In genomic region chr10:62048473-62048872, GRCh38 we compare ENCODE assay signal across 8 cellular contexts.
DNase-seq lines count a peak whose midpoint lies in the region; ATAC-seq, FAIRE-seq and TF ChIP-seq lines count a peak whose summit lies in the region.

No MANE protein-coding gene starts in this region.

- POLR2A ChIA-PET in HEK293 (lab: Yijun Ruan, JAX), result interaction anchor here (0.8 to 2.6 kb wide), 3 partner anchors 11 to 335 kb away, joined by 3 to 11 read pairs (median 4); no protein-coding TSS in a partner anchor

- ATAC-seq in right cardiac atrium, result no peak

- H3K36me3 ChIP-seq in HEK293 (ENCODE audit: control insufficient read depth in 2 of 2, insufficient read depth in 1 of 2, low read length in 2 of 2) (peaks cover 0 to 15% of the 10 kb centered on the region in 2 experiments; a peak in 1 of 3 replicates), small intestine (ENCODE audit: control insufficient read depth in 2 of 2, insufficient read depth in 2 of 2, low read length in 2 of 2) (peaks cover 0 to 5% of the 10 kb centered on the region in 2 donors)

- H3K27me3 Mint-ChIP-seq in activated T-helper 2 cell treated with anti-CD3 and anti-CD28 coated beads, Interferon-gamma antibody, Interleukin-2, Interleukin-4, amounts not matched to agents 10 μg/mL and 5 μg/mL and 100 μg/mL, durations not matched to agents 14 hours and 24 hours and 36 hours (ENCODE audit: low read depth), result no peaks in the 10 kb centered on the region

- H3K4me1 Mint-ChIP-seq in activated T-helper 2 cell treated with anti-CD3 and anti-CD28 coated beads, Interferon-gamma antibody, Interleukin-2, Interleukin-4, amounts not matched to agents 10 μg/mL and 5 μg/mL and 100 μg/mL, durations not matched to agents 14 hours and 24 hours and 36 hours (ENCODE audit: low read depth), result peaks cover 83% of the 10 kb centered on the region

- no peak for DNase-seq in activated T-helper 2 cell treated with anti-CD3 and anti-CD28 coated beads, Interferon-gamma antibody, Interleukin-2, Interleukin-4, amounts not matched to agents 10 μg/mL and 5 μg/mL and 100 μg/mL, durations not matched to agents 14 hours and 24 hours and 36 hours (ENCODE audit: low spot score)
- DNase-seq in right cardiac atrium (no peak), small intestine (no peak), iPS-NIHi11 (ENCODE audit: low spot score) (no peak), NCI-H1105 treated with DMSO at 0.1 percent for 48 hours (lab: John Stamatoyannopoulos, UW) (no peak)
- no peak for DNase-seq in stimulated activated naive CD4-positive, alpha-beta T cell treated with Interleukin-2 at 50 U/mL for 16 hours (lab: John Stamatoyannopoulos, UW)
- DNase-seq in activated CD4-positive, alpha-beta T cell treated with anti-CD3 and anti-CD28 coated beads for 48 hours, result no peak

- H3K9me3 ChIP-seq in HEK293 (ENCODE audit: control insufficient read depth, insufficient read depth, low read depth, low read length) (no peaks in the 10 kb centered on the region), right cardiac atrium (ENCODE audit: control insufficient read depth, low read length) (no peaks in the 10 kb centered on the region), small intestine (ENCODE audit: control insufficient read depth, low read depth) (no peaks in the 10 kb centered on the region)

- no peaks in the 10 kb centered on the region for H3K9me3 Mint-ChIP-seq in activated T-helper 2 cell treated with anti-CD3 and anti-CD28 coated beads, Interferon-gamma antibody, Interleukin-2, Interleukin-4, amounts not matched to agents 10 μg/mL and 5 μg/mL and 100 μg/mL, durations not matched to agents 14 hours and 24 hours and 36 hours

- WGBS in right cardiac atrium, result 48% methylated on average over 5 of the region's 5 CpGs
- 34 to 40% (median 39%) methylated on average over 5 of the region's 5 CpGs for WGBS in small intestine, 3 donors

- intact Hi-C loops in activated T-helper 2 cell treated with anti-CD3 and anti-CD28 coated beads, Interferon-gamma antibody, Interleukin-2, Interleukin-4, amounts not matched to agents 10 μg/mL and 5 μg/mL and 100 μg/mL, durations not matched to agents 14 hours and 24 hours and 36 hours (cut with micrococcal nuclease), result loop anchor here (1.0 to 10.0 kb wide), 12 partner anchors 74 to 1219 kb away; partner anchors contain the start of genes ARID5B and NRBF2
- intact Hi-C loops in right cardiac atrium (cut with DNase I), result loop anchor here in 2 of 4 donors (5.0 kb wide), 2 partner anchors 34 to 146 kb away; partner anchors contain the start of gene ARID5B (in 1 of the 2)

- no peak for TF ChIP-seq CTCF in HEK293 (tag by site-specific recombination; IDR thresholded peaks at IDR 0.05)

- H3K27ac Mint-ChIP-seq in activated T-helper 2 cell treated with anti-CD3 and anti-CD28 coated beads, Interferon-gamma antibody, Interleukin-2, Interleukin-4, amounts not matched to agents 10 μg/mL and 5 μg/mL and 100 μg/mL, durations not matched to agents 14 hours and 24 hours and 36 hours, result peak overlapping the region; percentile 99

- peaks cover 56% of the 10 kb centered on the region for H3K36me3 Mint-ChIP-seq in activated T-helper 2 cell treated with anti-CD3 and anti-CD28 coated beads, Interferon-gamma antibody, Interleukin-2, Interleukin-4, amounts not matched to agents 10 μg/mL and 5 μg/mL and 100 μg/mL, durations not matched to agents 14 hours and 24 hours and 36 hours (ENCODE audit: low read depth)

- peak overlapping the region; percentile 47; the same call in 1 of the 2 replicates for H3K27ac ChIP-seq in HEK293 (ENCODE audit: extremely low read depth, low read depth, low read length)
- H3K27ac ChIP-seq in right cardiac atrium (ENCODE audit: low read length), result peak overlapping the region; percentile 96
- H3K27ac ChIP-seq in small intestine (ENCODE audit: low read depth in 1 of 2, low read length in 1 of 2), result peak overlapping the region; percentile 45 to 90

- FAIRE-seq in small intestine (lab: Jason Lieb, UNC), result no peak

- no peaks in the 10 kb centered on the region for H3K27me3 ChIP-seq in right cardiac atrium (ENCODE audit: control insufficient read depth, insufficient read depth)
- H3K27me3 ChIP-seq in small intestine (ENCODE audit: control insufficient read depth in 2 of 2, insufficient read depth in 2 of 2, low read length in 2 of 2), result no peaks in the 10 kb centered on the region

- H3K4me1 ChIP-seq in HEK293 (ENCODE audit: control insufficient read depth, insufficient read depth, low read length) (peaks cover 44% of the 10 kb centered on the region), right cardiac atrium (ENCODE audit: control insufficient read depth, insufficient read depth, low read length) (peaks cover 20% of the 10 kb centered on the region), small intestine (ENCODE audit: control insufficient read depth in 2 of 2, insufficient read depth in 1 of 2, low read depth in 1 of 2, low read length in 1 of 2) (peaks cover 11 to 40% of the 10 kb centered on the region in 2 donors)

- H3K4me3 Mint-ChIP-seq in activated T-helper 2 cell treated with anti-CD3 and anti-CD28 coated beads, Interferon-gamma antibody, Interleukin-2, Interleukin-4, amounts not matched to agents 10 μg/mL and 5 μg/mL and 100 μg/mL, durations not matched to agents 14 hours and 24 hours and 36 hours (ENCODE audit: low read depth), result peak overlapping the region; percentile 97

- H3K4me3 ChIP-seq in HEK293 (ENCODE audit: low read depth, low read length) (no peak overlapping the region), right cardiac atrium (ENCODE audit: low read length) (peak overlapping the region; percentile 93), small intestine (ENCODE audit: low read depth in 1 of 2, low read length in 2 of 2) (no peak overlapping the region)

- CTCF ChIA-PET in HEK293 (lab: Yijun Ruan, JAX), result interaction anchor here (0.6 to 3.8 kb wide), 5 partner anchors 10 to 199 kb away, joined by 3 to 31 read pairs (median 4); no protein-coding TSS in a partner anchor

TF ChIP-seq in HEK293, 187 proteins besides CTCF, POLR2A, EP300 and RAD21:
- TF ChIP-seq RBAK (tag by site-specific recombination; IDR thresholded peaks at IDR 0.05), result no peak
TF ChIP-seq in HEK293: peak in this region for 0.
